ENCODE assay signal across 1 cellular context in the genomic region with DNA sequence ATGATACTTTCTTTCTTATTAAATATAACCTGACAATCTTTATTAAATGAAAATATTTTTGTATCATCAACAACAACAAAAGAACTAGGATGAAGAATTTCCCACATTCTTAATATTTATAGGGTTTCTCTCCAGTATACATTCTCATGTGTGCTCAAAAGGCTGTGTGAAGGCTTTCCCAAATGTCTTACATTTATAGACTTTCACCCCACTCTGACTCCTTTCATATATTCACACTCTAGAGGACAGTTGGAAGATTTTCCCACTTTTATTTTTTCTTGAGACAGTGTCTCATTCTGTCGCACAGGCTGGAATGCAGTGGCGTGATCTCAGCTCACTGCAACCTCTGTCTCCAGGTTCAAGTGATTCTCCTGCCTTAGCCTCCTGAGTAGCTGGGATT.
TF ChIP-seq lines count a peak whose summit lies in the region.

No MANE protein-coding gene starts in this region.

TF ChIP-seq in K562, 482 proteins besides CTCF, POLR2A, EP300 and RAD21:
- TF ChIP-seq ZNF75A (CRISPR knock-in tag; IDR thresholded peaks at IDR 0.05), result peak; percentile 98
- TF ChIP-seq WHSC1 (IDR thresholded peaks at IDR 0.05; ENCODE audit: low read length), result no peak
